ENCODE assay signal across 1 cellular context in genomic region chr10:71351628-71352319, GRCh38.
TF ChIP-seq lines count a peak whose summit lies in the region.

No MANE protein-coding gene starts in this region.

TF ChIP-seq in WTC11, 78 proteins besides CTCF, POLR2A, EP300 and RAD21 (continued from another document):
- TF ChIP-seq HMGXB4 (CRISPR knock-in tag; IDR thresholded peaks at IDR 0.05) (no peak), ZNF317 (CRISPR knock-in tag; IDR thresholded peaks at IDR 0.05; ENCODE audit: borderline replicate concordance, low read depth) (no peak), ZNF425 (CRISPR knock-in tag; conservative IDR thresholded peaks at IDR 0.05) (no peak), NFYB (CRISPR knock-in tag; conservative IDR thresholded peaks at IDR 0.05; ENCODE audit: low read depth) (no peak)
